16 cellular contexts compared by ENCODE assay signal in the genomic region with DNA sequence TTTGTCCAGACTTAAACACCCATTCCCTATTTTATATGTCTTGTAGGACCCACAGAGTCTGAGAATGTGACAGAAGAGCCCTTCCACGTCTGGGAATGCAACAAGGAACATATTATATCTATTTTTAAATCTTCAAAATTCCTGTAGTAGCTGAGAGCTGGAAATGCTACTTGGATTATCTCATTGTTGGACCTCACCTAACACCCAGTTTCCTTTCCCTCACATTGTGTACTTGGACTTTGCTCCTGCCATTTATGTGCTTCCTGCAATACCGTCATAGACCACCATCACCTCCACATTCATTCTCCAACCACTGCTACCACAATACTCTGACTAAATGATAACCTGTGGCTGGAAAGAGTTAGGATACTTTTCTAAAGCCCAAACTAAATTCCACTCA.
DNase-seq lines count a peak whose midpoint lies in the region; ATAC-seq lines count a peak whose summit lies in the region.
"Had no signal": no experiment of that assay in that cellular context is flagged by ENCODE, and none has a peak within 500 bp of the region (broad histone marks: within the 10 kb centered on the region; RNA-seq: fewer than 3 reads in every experiment).

No MANE protein-coding gene starts in this region.

- H2BK12ac ChIP-seq in neuronal stem cell (ENCODE audit: low read length): no peak overlapping the region

- no peaks in the 10 kb centered on the region for H3K36me3 ChIP-seq in mesendoderm (ENCODE audit: control insufficient read depth, insufficient read depth, low read length)
- H3K36me3 ChIP-seq in neuronal stem cell (replicated peaks in 1 of 2; ENCODE audit: control insufficient read depth in 2 of 2, insufficient read depth in 2 of 2, low read length in 2 of 2): no peaks in the 10 kb centered on the region
- H3K36me3 ChIP-seq: heart left ventricle had no signal

- no peak overlapping the region for H2AFZ ChIP-seq in neuronal stem cell (ENCODE audit: low read length)
- H2AFZ ChIP-seq: PC-9 had no signal

- ATAC-seq in HG02885 (IDR thresholded peaks at IDR 0.05; ENCODE audit: poor library complexity, unreplicated experiment) (peak; percentile 41), GM21619 (IDR thresholded peaks at IDR 0.05; ENCODE audit: unreplicated experiment) (no peak)
- ATAC-seq: heart left ventricle had no signal

- H3K79me1 ChIP-seq in mesendoderm (ENCODE audit: low read length) (no peaks in the 10 kb centered on the region), neuronal stem cell (ENCODE audit: low read depth, low read length) (no peaks in the 10 kb centered on the region)

- H2AK5ac ChIP-seq in mesendoderm (ENCODE audit: low read length): no peak overlapping the region
- no peak overlapping the region for H2AK5ac ChIP-seq in neuronal stem cell (ENCODE audit: low read depth, low read length)

- no CpG with 5 or more reads among the region's 2 CpGs for WGBS in mesendoderm (ENCODE audit: extremely low coverage, insufficient coverage, low lambda C conversion rate)
- no CpG with 5 or more reads among the region's 2 CpGs for WGBS in neuronal stem cell (ENCODE audit: extremely low coverage in 2 of 2, insufficient read length in 2 of 2, insufficient replicate concordance in 1 of 2), 2 donors

- H4K8ac ChIP-seq in mesendoderm (ENCODE audit: low read depth, low read length): no peak overlapping the region
- no peak overlapping the region for H4K8ac ChIP-seq in neuronal stem cell (ENCODE audit: low read depth, low read length)

- H3K4me3 ChIP-seq in mesendoderm (ENCODE audit: low read length) (no peak overlapping the region), neuronal stem cell (ENCODE audit: low read length in 2 of 2) (no peak overlapping the region)
- H3K4me3 ChIP-seq: heart left ventricle, lung, PC-9 had no signal

- H3K27ac ChIP-seq in mesendoderm (ENCODE audit: low read depth, low read length) (no peak overlapping the region), neuronal stem cell (replicated peaks; ENCODE audit: low read length) (no peak overlapping the region)
- H3K27ac ChIP-seq: heart left ventricle, KMS-11, PC-9 had no signal

- peak; percentile 40 for DNase-seq in ELR (ENCODE audit: low read depth)
- DNase-seq in amniotic epithelial cell (ENCODE audit: low read depth): peak; percentile 43
- peak; percentile 64 for DNase-seq in mesendoderm
- DNase-seq in neuronal stem cell (ENCODE audit: low spot score): no peak
- DNase-seq in Ammon's horn (ENCODE audit: low spot score): no peak
- DNase-seq in cerebellar nuclear complex (lab: John Stamatoyannopoulos, UW): no peak
- DNase-seq: activated CD4-positive, alpha-beta T cell treated with anti-CD3 and anti-CD28 coated beads, Interleukin-2, amount 50 U/mL, for 4 hours; activated gamma-delta T cell treated with Interleukin-2 at 50 U/mL for 16 hours; H7; heart left ventricle; PC-9; stimulated activated CD4-positive, alpha-beta T cell treated with anti-CD3 and anti-CD28 coated beads, Interleukin-2, amount 100 ng/mL, for 48 hours had no signal

- no peak overlapping the region for H2BK15ac ChIP-seq in mesendoderm (replicated peaks; ENCODE audit: low read depth)
- H2BK15ac ChIP-seq in neuronal stem cell (ENCODE audit: low read length): no peak overlapping the region

- H3K23ac ChIP-seq in mesendoderm (ENCODE audit: low read length) (no peak overlapping the region), neuronal stem cell (ENCODE audit: low read depth, low read length, poor library complexity) (no peak overlapping the region)

- H3K4ac ChIP-seq in mesendoderm (ENCODE audit: low read depth, low read length) (no peak overlapping the region), neuronal stem cell (ENCODE audit: low read length) (no peak overlapping the region)

- no peaks in the 10 kb centered on the region for H3K9me3 ChIP-seq in neuronal stem cell (replicated peaks in 1 of 2; ENCODE audit: control insufficient read depth in 2 of 2, insufficient read depth in 1 of 2, low read depth in 1 of 2, low read length in 2 of 2)

- H4K5ac ChIP-seq in mesendoderm (ENCODE audit: low read length): no peak overlapping the region

- no peak overlapping the region for H3K14ac ChIP-seq in neuronal stem cell (ENCODE audit: low read length)

- H3K9ac ChIP-seq in mesendoderm (ENCODE audit: low read length): no peak overlapping the region
- H3K9ac ChIP-seq in neuronal stem cell (ENCODE audit: low read depth, low read length, poor library complexity): no peak overlapping the region
- H3K9ac ChIP-seq: KMS-11 had no signal

- no peak overlapping the region for H3K18ac ChIP-seq in mesendoderm (ENCODE audit: low read length)
- no peak overlapping the region for H3K18ac ChIP-seq in neuronal stem cell (ENCODE audit: low read length)

- H3K27me3 ChIP-seq in mesendoderm (ENCODE audit: insufficient read depth, low read length, poor library complexity) (no peaks in the 10 kb centered on the region), neuronal stem cell (ENCODE audit: control insufficient read depth in 3 of 3, insufficient read depth in 3 of 3, low read depth in 1 of 3, low read length in 3 of 3) (no peaks in the 10 kb centered on the region)
- H3K27me3 ChIP-seq: heart left ventricle had no signal

- H3K4me2 ChIP-seq in mesendoderm (ENCODE audit: low read length) (no peak overlapping the region), neuronal stem cell (ENCODE audit: insufficient read depth, low read length, poor library complexity, severe bottlenecking) (no peak overlapping the region)
- H3K4me2 ChIP-seq: KMS-11, PC-9 had no signal

- no peaks in the 10 kb centered on the region for H3K79me2 ChIP-seq in mesendoderm (ENCODE audit: control insufficient read depth, insufficient read depth, low read length)

- H3K4me1 ChIP-seq in mesendoderm (ENCODE audit: control insufficient read depth, low read depth, low read length) (no peaks in the 10 kb centered on the region), neuronal stem cell (ENCODE audit: control insufficient read depth in 2 of 2, insufficient read depth in 1 of 2, low read depth in 1 of 2, low read length in 2 of 2) (no peaks in the 10 kb centered on the region)
- H3K4me1 ChIP-seq: heart left ventricle had no signal

- H3K56ac ChIP-seq in mesendoderm (ENCODE audit: low read length): no peak overlapping the region

- H2BK120ac ChIP-seq in mesendoderm (ENCODE audit: low read depth, low read length) (no peak overlapping the region), neuronal stem cell (ENCODE audit: low read depth, low read length) (no peak overlapping the region)

- H2BK5ac ChIP-seq in mesendoderm (ENCODE audit: low read length) (no peak overlapping the region), neuronal stem cell (ENCODE audit: low read length) (no peak overlapping the region)

- no peak overlapping the region for H4K91ac ChIP-seq in neuronal stem cell (ENCODE audit: low read depth, low read length, poor library complexity)

Comparison
In these comparisons a context has a peak if more than half of its experiments do, and no peak if none do; other contexts are left out.
1. DNase-seq: peak in ELR (single experiment), amniotic epithelial cell (single experiment) and mesendoderm (single experiment); none in neuronal stem cell (single experiment), Ammon's horn (single experiment) and cerebellar nuclear complex (0 of 2).